In genomic region chr2:85277416-85278158, GRCh38 we compare ENCODE assay signal across 9 cellular contexts. TPM values are rescaled to one million over a fixed set of nuclear protein-coding genes. Genes with fewer than 3 reads are reported as not detected.
DNase-seq lines count a peak whose midpoint lies in the region; ATAC-seq and TF ChIP-seq lines count a peak whose summit lies in the region.
"Had no signal": no experiment of that assay in that cellular context is flagged by ENCODE, and none has a peak within 500 bp of the region (broad histone marks: within the 10 kb centered on the region; RNA-seq: fewer than 3 reads in every experiment).

No MANE protein-coding gene starts in this region.

- H3K27me3 ChIP-seq in RWPE2 (ENCODE audit: insufficient read depth, poor library complexity, severe bottlenecking) (no peaks in the 10 kb centered on the region), esophagus (ENCODE audit: control insufficient read depth in 1 of 2, insufficient read depth in 2 of 2, low read length in 2 of 2) (no peaks in the 10 kb centered on the region), uterus (no peaks in the 10 kb centered on the region)
- H3K27me3 ChIP-seq: pancreas had no signal

- H3K4me3 Mint-ChIP-seq in activated T-cell treated with anti-CD3 and anti-CD28 coated beads, Interleukin-2, amount 50 U/mL, for 72 hours = no peak overlapping the region

- peaks cover 3% of the 10 kb centered on the region for H3K27me3 Mint-ChIP-seq in activated T-cell treated with anti-CD3 and anti-CD28 coated beads, Interleukin-2, amount 50 U/mL, for 72 hours (ENCODE audit: low read depth)

- H3K27ac Mint-ChIP-seq in activated T-cell treated with anti-CD3 and anti-CD28 coated beads, Interleukin-2, amount 50 U/mL, for 72 hours = no peak overlapping the region

- H3K4me1 ChIP-seq in RWPE2 (ENCODE audit: insufficient read depth, poor library complexity, severe bottlenecking) (peaks cover 52% of the 10 kb centered on the region), esophagus (ENCODE audit: control insufficient read depth in 2 of 2, insufficient read depth in 2 of 2, low read length in 1 of 2) (peaks cover 6 to 20% of the 10 kb centered on the region in 2 donors), uterus (peaks cover 5 to 25% of the 10 kb centered on the region in 2 donors)
- H3K4me1 ChIP-seq: pancreas had no signal

- H3K27ac ChIP-seq in RWPE2 (ENCODE audit: poor library complexity, severe bottlenecking) (peak overlapping the region; percentile 85), esophagus (ENCODE audit: low read depth in 2 of 2, low read length in 1 of 2) (peak overlapping the region; percentile 59 to 86), uterus (peak overlapping the region; percentile 72 to 73)
- H3K27ac ChIP-seq: pancreas had no signal

- H3K4me3 ChIP-seq in RWPE2 (ENCODE audit: severe bottlenecking) = no peak overlapping the region
- H3K4me3 ChIP-seq in esophagus (ENCODE audit: low read depth in 1 of 2, low read length in 2 of 2) = peak overlapping the region in 1 of 2 donors; percentile 11
- H3K4me3 ChIP-seq in uterus = peak overlapping the region in 1 of 2 donors; percentile 1
- H3K4me3 ChIP-seq: pancreas had no signal

- peak; percentile 93 for DNase-seq in RWPE2 (ENCODE audit: low spot score)
- peak; percentile 39 for DNase-seq in mucosa of gallbladder (ENCODE audit: low spot score)
- DNase-seq in uterus = peak; percentile 65 to 73
- DNase-seq in pons (ENCODE audit: low spot score) = no peak
- DNase-seq in activated T-cell treated with anti-CD3 and anti-CD28 coated beads, Interleukin-2, amount 50 U/mL, for 72 hours = no peak
- DNase-seq: NCI-H2081, pancreas had no signal

- intact Hi-C loops in uterus (cut with DNase I; ENCODE audit: low total_unique reads) = no loop called here

- H3K36me3 ChIP-seq in RWPE2 (ENCODE audit: low read depth) (no peaks in the 10 kb centered on the region), esophagus (ENCODE audit: control insufficient read depth in 2 of 2, insufficient read depth in 2 of 2, low read length in 1 of 2) (no peaks in the 10 kb centered on the region), uterus (no peaks in the 10 kb centered on the region)
- H3K36me3 ChIP-seq: pancreas had no signal

- TF ChIP-seq CTCF in RWPE2 (IDR thresholded peaks at IDR 0.05; ENCODE audit: poor library complexity, severe bottlenecking) = no peak
- no peak for TF ChIP-seq CTCF in uterus (IDR thresholded peaks at IDR 0.05)

- ATAC-seq in RWPE2 (ENCODE audit: low read depth) (peak; percentile 82), GM18517 (IDR thresholded peaks at IDR 0.05; ENCODE audit: unreplicated experiment) (no peak)
- no peak for ATAC-seq in activated T-cell treated with anti-CD3 and anti-CD28 coated beads, Interleukin-2, amount 50 U/mL, for 72 hours (replicated peaks in 1 of 2)

- 26 to 49% methylated on average over 15 of the region's 15 CpGs for WGBS in esophagus, 2 donors

- H3K36me3 Mint-ChIP-seq in activated T-cell treated with anti-CD3 and anti-CD28 coated beads, Interleukin-2, amount 50 U/mL, for 72 hours (ENCODE audit: insufficient read depth in 2 of 2) = no peaks in the 10 kb centered on the region

- no peak for TF ChIP-seq POLR2A in uterus (IDR thresholded peaks at IDR 0.05)

- no peaks in the 10 kb centered on the region for H3K4me1 Mint-ChIP-seq in activated T-cell treated with anti-CD3 and anti-CD28 coated beads, Interleukin-2, amount 50 U/mL, for 72 hours (ENCODE audit: low read depth)

- no peaks in the 10 kb centered on the region for H3K9me3 Mint-ChIP-seq in activated T-cell treated with anti-CD3 and anti-CD28 coated beads, Interleukin-2, amount 50 U/mL, for 72 hours

- H3K9me3 ChIP-seq in RWPE2 (ENCODE audit: severe bottlenecking) (no peaks in the 10 kb centered on the region), esophagus (ENCODE audit: control insufficient read depth in 2 of 2, insufficient read depth in 1 of 2, low read depth in 1 of 2, low read length in 1 of 2) (no peaks in the 10 kb centered on the region), uterus (no peaks in the 10 kb centered on the region)
- H3K9me3 ChIP-seq: pancreas had no signal

RNA-seq across cellular contexts. Expression of gene TGOLN2, which starts 50.2 kb away (rescaled TPM):
- 10 to 100 TPM; 13.1 to 15.1 TPM for polyA plus RNA-seq in esophagus
- total RNA-seq in mucosa of gallbladder (237 TPM), uterus (100 to 1,000 TPM in 1 of 4 donors, 10 to 100 TPM in 3; 62.0 to 106 (median 89.4) TPM)
- total RNA-seq in activated T-cell treated with anti-CD3 and anti-CD28 coated beads, Interleukin-2, amount 50 U/mL, for 72 hours = 100 to 1,000 TPM; 102 to 106 TPM

Comparison
In these comparisons a context has a peak if more than half of its experiments do, and no peak if none do; other contexts are left out.
1. DNase-seq: peak in RWPE2 (single experiment), mucosa of gallbladder (single experiment) and uterus (2 of 2); none in pons (single experiment) and activated T-cell treated with anti-CD3 and anti-CD28 coated beads, Interleukin-2, amount 50 U/mL, for 72 hours (0 of 2).
2. Peak in every context shown above with its lines, with median percentiles within 50 percentile points of each other: H3K27ac ChIP-seq.